In the genomic region with DNA sequence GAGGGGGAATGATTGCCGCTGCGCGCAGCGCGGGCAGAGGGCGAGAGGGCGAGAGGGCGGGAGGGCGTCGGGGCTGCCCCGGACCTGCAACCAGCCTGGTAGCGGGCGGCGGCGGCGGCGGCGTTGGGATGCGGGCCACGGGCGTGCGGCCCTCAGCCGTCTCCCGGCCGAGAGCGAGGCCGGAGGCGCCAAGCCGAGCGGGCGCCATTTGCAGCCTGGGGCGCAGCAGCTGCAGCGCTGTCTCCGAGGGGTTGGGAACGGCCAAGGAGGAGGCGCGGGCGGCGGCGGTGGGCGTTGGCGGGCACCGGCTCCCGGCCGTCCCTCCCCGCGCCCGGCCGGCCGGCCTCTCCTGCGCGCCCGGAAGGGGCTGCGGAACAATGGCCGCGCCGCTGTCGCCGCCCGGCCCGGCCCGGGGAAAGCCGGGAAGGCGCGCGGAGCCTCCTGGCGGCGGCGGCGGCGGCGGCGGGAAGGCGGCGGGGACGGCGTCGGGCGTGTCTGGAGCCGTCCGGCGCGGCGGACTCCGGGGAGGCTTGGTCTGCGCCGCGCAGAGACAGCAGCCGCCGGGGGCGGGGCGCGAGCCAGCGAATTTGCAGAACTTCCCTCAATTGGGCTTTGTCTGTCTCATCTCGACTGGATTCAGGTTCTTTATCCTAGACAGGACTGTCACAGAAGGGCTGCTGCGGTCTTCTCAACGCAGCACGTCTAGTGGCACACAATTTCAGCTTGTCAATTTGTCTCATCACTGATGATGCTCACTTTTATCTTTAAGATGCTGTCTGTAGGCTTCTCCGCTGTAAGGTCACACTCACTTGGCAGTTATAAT, we compare ENCODE assay signal across 2 cellular contexts.
TF ChIP-seq lines count a peak whose summit lies in the region.

No MANE protein-coding gene starts in this region.

TF ChIP-seq in IMR-90, 13 proteins besides CTCF, POLR2A, EP300 and RAD21 (continued from another document):
- TF ChIP-seq RFX5 (IDR thresholded peaks at IDR 0.05; ENCODE audit: low read depth, low read length) = no peak
- TF ChIP-seq, protein P1, sequence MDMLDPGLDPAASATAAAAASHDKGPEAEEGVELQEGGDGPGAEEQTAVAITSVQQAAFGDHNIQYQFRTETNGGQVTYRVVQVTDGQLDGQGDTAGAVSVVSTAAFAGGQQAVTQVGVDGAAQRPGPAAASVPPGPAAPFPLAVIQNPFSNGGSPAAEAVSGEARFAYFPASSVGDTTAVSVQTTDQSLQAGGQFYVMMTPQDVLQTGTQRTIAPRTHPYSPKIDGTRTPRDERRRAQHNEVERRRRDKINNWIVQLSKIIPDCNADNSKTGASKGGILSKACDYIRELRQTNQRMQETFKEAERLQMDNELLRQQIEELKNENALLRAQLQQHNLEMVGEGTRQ (IDR thresholded peaks at IDR 0.05; ENCODE audit: low read depth, low read length) = no peak
- no peak for TF ChIP-seq MXI1 (IDR thresholded peaks at IDR 0.05; ENCODE audit: borderline replicate concordance, low read depth, low read length)
TF ChIP-seq in IMR-90: peak in this region for 0.

TF ChIP-seq in PFSK-1, 5 proteins besides CTCF, POLR2A, EP300 and RAD21 (continued from another document):
- peak; percentile 33; the same call in 1 of the 2 replicates for TF ChIP-seq SIN3A (IDR thresholded peaks at IDR 0.05; ENCODE audit: borderline replicate concordance, insufficient read depth, low read length)
- TF ChIP-seq POLR2AphosphoS5 (IDR thresholded peaks at IDR 0.05; ENCODE audit: low read depth, low read length) = peak; percentile 30; the same call in 1 of the 2 replicates
